Comparison of ENCODE assay signal across 12 cellular contexts in the genomic region with DNA sequence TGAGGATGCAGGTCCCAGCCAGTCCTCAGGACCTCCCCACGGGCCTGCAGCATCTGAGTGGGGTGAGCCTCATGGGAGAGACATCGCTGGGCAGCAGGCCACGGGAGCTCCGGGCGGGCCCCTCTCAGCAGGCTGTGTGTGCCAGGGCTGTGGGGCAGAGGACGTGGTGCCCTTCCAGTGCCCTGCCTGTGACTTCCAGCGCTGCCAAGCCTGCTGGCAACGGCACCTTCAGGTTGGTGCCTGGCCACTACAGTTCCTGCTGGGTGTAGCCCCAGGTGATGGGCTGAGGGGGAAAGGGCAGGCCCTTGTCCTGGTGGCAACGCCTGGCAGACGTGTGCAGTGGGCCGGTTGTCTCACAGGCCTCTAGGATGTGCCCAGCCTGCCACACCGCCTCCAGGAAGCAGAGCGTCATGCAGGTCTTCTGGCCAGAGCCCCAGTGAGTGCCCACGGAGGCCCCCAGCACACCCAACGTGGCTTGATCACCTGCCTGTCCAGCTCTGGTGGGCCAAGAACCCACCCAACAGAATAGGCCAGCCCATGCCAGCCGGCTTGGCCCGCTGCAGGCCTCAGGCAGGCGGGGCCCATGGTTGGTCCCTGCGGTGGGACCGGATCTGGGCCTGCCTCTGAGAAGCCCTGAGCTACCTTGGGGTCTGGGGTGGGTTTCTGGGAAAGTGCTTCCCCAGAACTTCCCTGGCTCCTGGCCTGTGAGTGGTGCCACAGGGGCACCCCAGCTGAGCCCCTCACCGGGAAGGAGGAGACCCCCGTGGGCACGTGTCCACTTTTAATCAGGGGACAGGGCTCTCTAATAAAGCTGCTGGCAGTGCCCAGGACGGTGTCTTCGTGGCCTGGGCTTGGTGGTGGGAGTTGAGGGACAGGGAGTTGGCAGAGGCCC. TPM values are rescaled to one million over a fixed set of nuclear protein-coding genes. Genes with fewer than 3 reads are reported as not detected.
A peak's percentile ranks its signal among the peaks of the same experiment; 100 is the strongest.
DNase-seq lines count a peak whose midpoint lies in the region; ATAC-seq and TF ChIP-seq lines count a peak whose summit lies in the region.
"Had no signal": no experiment of that assay in that cellular context is flagged by ENCODE, and none has a peak within 500 bp of the region (broad histone marks: within the 10 kb centered on the region; RNA-seq: fewer than 3 reads in every experiment).

No MANE protein-coding gene starts in this region.

- no peaks in the 10 kb centered on the region for H3K36me3 ChIP-seq in CD8-positive, alpha-beta memory T cell (ENCODE audit: insufficient read depth, low read length)
- no peaks in the 10 kb centered on the region for H3K36me3 ChIP-seq in Panc1 (ENCODE audit: control insufficient read depth, insufficient read depth, low read length)
- H3K36me3 ChIP-seq: vagina had no signal

- H3K4me1 Mint-ChIP-seq in CD8-positive, alpha-beta memory T cell, result peaks cover 0 to 41% (median 6%) of the 10 kb centered on the region in 3 donors
- H3K4me1 Mint-ChIP-seq in neural crest cell, result no peaks in the 10 kb centered on the region

- POLR2A ChIA-PET in CD8-positive, alpha-beta memory T cell (lab: Charles Lee), result interaction anchor here (1.1 kb wide), 1 partner anchor 12 kb away, joined by 3 read pairs; a partner anchor contains a TSS
- POLR2A ChIA-PET in Panc1 (lab: Charles Lee), result interaction anchor here (0.6 kb wide), 1 partner anchor 280 kb away, joined by 9 read pairs; no protein-coding TSS in a partner anchor

- BruUV-seq in Panc1 (replicated peaks; lab: Mats Ljungman, UMichigan), result no TSS peak

- ATAC-seq in Panc1, result no peak

- no peak for DNase-seq in CD8-positive, alpha-beta memory T cell
- DNase-seq in Panc1 (ENCODE audit: low read depth, low spot score) (no peak), epithelial cell of proximal tubule (ENCODE audit: low read depth) (no peak), neural crest cell (ENCODE audit: low read depth, low spot score) (no peak), NCI-H1092 (lab: John Stamatoyannopoulos, UW) (no peak), NAMALWA (ENCODE audit: low spot score) (no peak)
- no peak for DNase-seq in stimulated activated CD4-positive, alpha-beta T cell treated with anti-CD3 and anti-CD28 coated beads, Interleukin-15, amount 100 ng/mL, for 24 hours
- no peak for DNase-seq in stimulated activated CD4-positive, alpha-beta T cell treated with anti-CD3 and anti-CD28 coated beads, Interleukin-12 subunit alpha, Interleukin-12 subunit beta, amount 100 ng/mL, for 4 hours
- DNase-seq: NCI-H524 treated with DMSO at 0.1 percent for 48 hours had no signal

- in situ Hi-C loops in Panc1 (cut with HindIII; ENCODE audit: low pct_unique_long_range_greater_than_20kb, low sequenced_read_pairs), result no loop called here

- no peak overlapping the region for H3K4me3 ChIP-seq in CD8-positive, alpha-beta memory T cell (ENCODE audit: low read length)
- H3K4me3 ChIP-seq in Panc1 (ENCODE audit: low read depth in 2 of 2, low read length in 2 of 2), result no peak overlapping the region
- H3K4me3 ChIP-seq in epithelial cell of proximal tubule (ENCODE audit: low read depth, low read length), result peak overlapping the region; percentile 75
- H3K4me3 ChIP-seq: SK-N-MC had no signal

- CTCF ChIA-PET in CD8-positive, alpha-beta memory T cell (lab: Charles Lee), result interaction anchor here (1.1 kb wide), 1 partner anchor 90 kb away, joined by 3 read pairs; no protein-coding TSS in a partner anchor
- CTCF ChIA-PET in Panc1 (lab: Charles Lee), result no interaction called here

- H3K9me3 Mint-ChIP-seq in CD8-positive, alpha-beta memory T cell, result peaks cover 0 to 5% (median 0%) of the 10 kb centered on the region in 5 donors
- no peaks in the 10 kb centered on the region for H3K9me3 Mint-ChIP-seq in neural crest cell
- H3K9me3 Mint-ChIP-seq: activated naive CD4-positive, alpha-beta T cell treated with anti-CD3 and anti-CD28 coated beads, Interleukin-2, amount 50 U/mL, for 24 hours had no signal

- H3K4me3 Mint-ChIP-seq in CD8-positive, alpha-beta memory T cell, result peak overlapping the region in 5 of 7 donors; percentile 13 to 45 (median 24)
- peak overlapping the region; percentile 31 for H3K4me3 Mint-ChIP-seq in neural crest cell

- peak overlapping the region in 2 of 8 donors; percentile 39 to 56 for H3K27ac Mint-ChIP-seq in CD8-positive, alpha-beta memory T cell
- H3K27ac Mint-ChIP-seq in neural crest cell (ENCODE audit: unreplicated experiment), result no peak overlapping the region

- intact Hi-C loops in Panc1 (cut with micrococcal nuclease; ENCODE audit: unreplicated experiment), result no loop called here

- no peaks in the 10 kb centered on the region for H3K27me3 ChIP-seq in CD8-positive, alpha-beta memory T cell (ENCODE audit: insufficient read depth, low read length, poor library complexity, severe bottlenecking)
- H3K27me3 ChIP-seq in Panc1 (ENCODE audit: control insufficient read depth, insufficient read depth, low read length), result no peaks in the 10 kb centered on the region
- H3K27me3 ChIP-seq: vagina had no signal

- peaks cover 0 to 4% (median 0%) of the 10 kb centered on the region in 3 donors for H3K36me3 Mint-ChIP-seq in CD8-positive, alpha-beta memory T cell
- peaks cover 5% of the 10 kb centered on the region for H3K36me3 Mint-ChIP-seq in neural crest cell (ENCODE audit: low read depth)
- H3K36me3 Mint-ChIP-seq: activated naive CD4-positive, alpha-beta T cell treated with anti-CD3 and anti-CD28 coated beads, Interleukin-2, amount 50 U/mL, for 24 hours had no signal

- no peaks in the 10 kb centered on the region for H3K9me3 ChIP-seq in CD8-positive, alpha-beta memory T cell (ENCODE audit: low read length)
- no peaks in the 10 kb centered on the region for H3K9me3 ChIP-seq in Panc1 (ENCODE audit: control insufficient read depth, insufficient read depth, low read depth, low read length)
- H3K9me3 ChIP-seq: vagina had no signal

- H3K4me1 ChIP-seq in CD8-positive, alpha-beta memory T cell (ENCODE audit: insufficient read depth, low read length), result peaks cover 16% of the 10 kb centered on the region
- peaks cover 50% of the 10 kb centered on the region for H3K4me1 ChIP-seq in Panc1 (ENCODE audit: control insufficient read depth, insufficient read depth, low read length)

- TF ChIP-seq CTCF in Panc1 (IDR thresholded peaks at IDR 0.05), result no peak
- TF ChIP-seq CTCF in epithelial cell of proximal tubule (conservative IDR thresholded peaks at IDR 0.05; ENCODE audit: low read depth, low read length), result no peak
- no peak for TF ChIP-seq CTCF in neural crest cell (conservative IDR thresholded peaks at IDR 0.05)

- no peak overlapping the region for H3K27ac ChIP-seq in CD8-positive, alpha-beta memory T cell (ENCODE audit: low read depth, low read length)
- peak overlapping the region; percentile 59; the same call in 1 of the 2 replicates for H3K27ac ChIP-seq in Panc1 (ENCODE audit: low read length)
- H3K27ac ChIP-seq: SK-N-MC, vagina had no signal

- peaks cover 0 to 7% of the 10 kb centered on the region in 2 donors for H3K27me3 Mint-ChIP-seq in CD8-positive, alpha-beta memory T cell
- H3K27me3 Mint-ChIP-seq in neural crest cell (ENCODE audit: low read depth), result peaks cover 13% of the 10 kb centered on the region
- H3K27me3 Mint-ChIP-seq: activated naive CD4-positive, alpha-beta T cell treated with anti-CD3 and anti-CD28 coated beads, Interleukin-2, amount 50 U/mL, for 24 hours had no signal

RNA-seq across cellular contexts. Expression of a gene that starts 0.8 kb away (rescaled TPM):
- not detected for total RNA-seq in CD8-positive, alpha-beta memory T cell
- polyA plus RNA-seq in CD8-positive, alpha-beta memory T cell, result 0.22 TPM
- total RNA-seq in Panc1 (2021; ENCODE audit: unreplicated experiment) (not detected), epithelial cell of proximal tubule (509 and 817 TPM in 2 replicates), neural crest cell (not detected in 2 replicates)
- polyA plus RNA-seq in Panc1 (2012; ENCODE audit: insufficient read length), result 1.4 TPM

RNA-seq across cellular contexts. Expression of a gene that starts 12.1 kb away (rescaled TPM):
- 10 to 100 TPM; 63.7 to 72.8 TPM for total RNA-seq in CD8-positive, alpha-beta memory T cell
- 73.9 TPM for polyA plus RNA-seq in CD8-positive, alpha-beta memory T cell
- total RNA-seq in Panc1 (2021; ENCODE audit: unreplicated experiment), result 57.9 TPM
- polyA plus RNA-seq in Panc1 (2012; ENCODE audit: insufficient read length), result 68.1 TPM
- total RNA-seq in epithelial cell of proximal tubule, result 42.1 and 49.0 TPM in 2 replicates
- 41.0 and 42.1 TPM in 2 replicates for total RNA-seq in neural crest cell

RNA-seq across cellular contexts. Expression of a gene that starts 12.2 kb away (rescaled TPM):
- total RNA-seq in CD8-positive, alpha-beta memory T cell, result 10 to 100 TPM; 29.7 to 29.9 TPM
- 77.5 TPM for polyA plus RNA-seq in CD8-positive, alpha-beta memory T cell
- total RNA-seq in Panc1 (2021; ENCODE audit: unreplicated experiment) (35.8 TPM), epithelial cell of proximal tubule (36.5 and 57.2 TPM in 2 replicates), neural crest cell (31.3 and 32.1 TPM in 2 replicates)
- polyA plus RNA-seq in Panc1 (2012; ENCODE audit: insufficient read length), result 41.9 TPM

RNA-seq across cellular contexts. Expression of a gene that starts 37.6 kb away (rescaled TPM):
- total RNA-seq in CD8-positive, alpha-beta memory T cell, result 10 to 100 TPM; 52.3 to 54.5 TPM
- polyA plus RNA-seq in CD8-positive, alpha-beta memory T cell, result 5.7 TPM
- total RNA-seq in Panc1 (2021; ENCODE audit: unreplicated experiment) (26.1 TPM), epithelial cell of proximal tubule (26.5 and 29.1 TPM in 2 replicates), neural crest cell (46.7 and 48.4 TPM in 2 replicates)
- 13.1 TPM for polyA plus RNA-seq in Panc1 (2012; ENCODE audit: insufficient read length)

RNA-seq across cellular contexts. Expression of a gene that starts 40.8 kb away (rescaled TPM):
- 10 to 100 TPM; 18.4 to 19.6 TPM for total RNA-seq in CD8-positive, alpha-beta memory T cell
- polyA plus RNA-seq in CD8-positive, alpha-beta memory T cell, result 366 TPM
- total RNA-seq in Panc1 (2021; ENCODE audit: unreplicated experiment) (15.2 TPM), epithelial cell of proximal tubule (6.5 and 19.1 TPM in 2 replicates), neural crest cell (16.5 and 17.6 TPM in 2 replicates)
- 8.0 TPM for polyA plus RNA-seq in Panc1 (2012; ENCODE audit: insufficient read length)

Comparison
In these comparisons a context has a peak if more than half of its experiments do, and no peak if none do; other contexts are left out.
1. RNA of a gene that starts 0.8 kb away (total RNA-seq): 509 to 817 TPM in epithelial cell of proximal tubule; not detected in CD8-positive, alpha-beta memory T cell, not detected in Panc1 (single experiment) and not detected in neural crest cell; every median in the first group is over 100 times any median in the second.